Comparison of ENCODE assay signal across 9 cellular contexts in genomic region chr10:59362184-59362966, GRCh38. TPM values are rescaled to one million over a fixed set of nuclear protein-coding genes. Genes with fewer than 3 reads are reported as not detected.
DNase-seq lines count a peak whose midpoint lies in the region; ATAC-seq, FAIRE-seq and TF ChIP-seq lines count a peak whose summit lies in the region.
"Had no signal": no experiment of that assay in that cellular context is flagged by ENCODE, and none has a peak within 500 bp of the region (broad histone marks: within the 10 kb centered on the region; RNA-seq: fewer than 3 reads in every experiment).

FAM13C (minus strand) TSS chr10:59362549; CDS start chr10:59362460, 89 bp downstream.

- no peaks in the 10 kb centered on the region for H3K4me1 Mint-ChIP-seq in activated T-helper 2 cell treated with anti-CD3 and anti-CD28 coated beads, Interferon-gamma antibody, Interleukin-2, Interleukin-4, amounts not matched to agents 10 μg/mL and 5 μg/mL and 100 μg/mL, durations not matched to agents 14 hours and 24 hours and 36 hours (ENCODE audit: low read depth)

- peak; percentile 10 for DNase-seq in AG09319 (ENCODE audit: extremely low read depth, low read depth)
- peak; percentile 33 for DNase-seq in NCI-H2107 (lab: John Stamatoyannopoulos, UW)
- no peak for DNase-seq in activated T-helper 2 cell treated with anti-CD3 and anti-CD28 coated beads, Interferon-gamma antibody, Interleukin-2, Interleukin-4, amounts not matched to agents 10 μg/mL and 5 μg/mL and 100 μg/mL, durations not matched to agents 14 hours and 24 hours and 36 hours (ENCODE audit: low spot score)
- DNase-seq in Right ventricle myocardium inferior (ENCODE audit: missing footprints), result peak; percentile 72
- peak; percentile 68 for DNase-seq in occipital lobe (lab: John Stamatoyannopoulos, UW)
- no peak for DNase-seq in GM19239 (ENCODE audit: insufficient read length, low spot score)

- intact Hi-C loops in activated T-helper 2 cell treated with anti-CD3 and anti-CD28 coated beads, Interferon-gamma antibody, Interleukin-2, Interleukin-4, amounts not matched to agents 10 μg/mL and 5 μg/mL and 100 μg/mL, durations not matched to agents 14 hours and 24 hours and 36 hours (cut with micrococcal nuclease), result no loop called here
- intact Hi-C loops in Right ventricle myocardium inferior (cut with DNase I), result loop anchor here (2.0 to 5.0 kb wide), 2 partner anchors 120 to 218 kb away; no protein-coding TSS in a partner anchor

- ATAC-seq in GM18909 (IDR thresholded peaks at IDR 0.05; ENCODE audit: poor library complexity, unreplicated experiment) (peak; percentile 64), Right ventricle myocardium inferior (peak; percentile 76), GM21619 (IDR thresholded peaks at IDR 0.05; ENCODE audit: unreplicated experiment) (no peak)
- ATAC-seq: HCT116 had no signal

- peak within 1 kb of the TSS; percentile 33 for H3K4me3 Mint-ChIP-seq in activated T-helper 2 cell treated with anti-CD3 and anti-CD28 coated beads, Interferon-gamma antibody, Interleukin-2, Interleukin-4, amounts not matched to agents 10 μg/mL and 5 μg/mL and 100 μg/mL, durations not matched to agents 14 hours and 24 hours and 36 hours (ENCODE audit: low read depth)

- no peaks in the 10 kb centered on the region for H3K9me3 Mint-ChIP-seq in activated T-helper 2 cell treated with anti-CD3 and anti-CD28 coated beads, Interferon-gamma antibody, Interleukin-2, Interleukin-4, amounts not matched to agents 10 μg/mL and 5 μg/mL and 100 μg/mL, durations not matched to agents 14 hours and 24 hours and 36 hours

- TF ChIP-seq CTCF in AG09319 (IDR thresholded peaks at IDR 0.05; ENCODE audit: low read depth, low read length), result no peak

- H3K27me3 Mint-ChIP-seq in activated T-helper 2 cell treated with anti-CD3 and anti-CD28 coated beads, Interferon-gamma antibody, Interleukin-2, Interleukin-4, amounts not matched to agents 10 μg/mL and 5 μg/mL and 100 μg/mL, durations not matched to agents 14 hours and 24 hours and 36 hours (ENCODE audit: low read depth), result peaks cover 30% of the 10 kb centered on the region

- FAIRE-seq in GM19239 (lab: Jason Lieb, UNC), result no peak

- no peaks in the 10 kb centered on the region for H3K36me3 Mint-ChIP-seq in activated T-helper 2 cell treated with anti-CD3 and anti-CD28 coated beads, Interferon-gamma antibody, Interleukin-2, Interleukin-4, amounts not matched to agents 10 μg/mL and 5 μg/mL and 100 μg/mL, durations not matched to agents 14 hours and 24 hours and 36 hours (ENCODE audit: low read depth)

- H3K27ac Mint-ChIP-seq in activated T-helper 2 cell treated with anti-CD3 and anti-CD28 coated beads, Interferon-gamma antibody, Interleukin-2, Interleukin-4, amounts not matched to agents 10 μg/mL and 5 μg/mL and 100 μg/mL, durations not matched to agents 14 hours and 24 hours and 36 hours, result no peak within 1 kb of the TSS

RNA-seq across cellular contexts. Expression of gene FAM13C, which starts in this region (rescaled TPM):
- not detected in 2 replicates for total RNA-seq in activated T-helper 2 cell treated with anti-CD3 and anti-CD28 coated beads, Interferon-gamma antibody, Interleukin-2, Interleukin-4, amounts not matched to agents 10 μg/mL and 5 μg/mL and 100 μg/mL, durations not matched to agents 14 hours and 24 hours and 36 hours
- total RNA-seq in Right ventricle myocardium inferior, result 7.8 TPM
- 24.3 TPM for total RNA-seq in occipital lobe

Comparison
In these comparisons a context has a peak if more than half of its experiments do, and no peak if none do; other contexts are left out.
1. DNase-seq: peak in AG09319 (single experiment), NCI-H2107 (single experiment), Right ventricle myocardium inferior (single experiment) and occipital lobe (single experiment); none in activated T-helper 2 cell treated with anti-CD3 and anti-CD28 coated beads, Interferon-gamma antibody, Interleukin-2, Interleukin-4, amounts not matched to agents 10 μg/mL and 5 μg/mL and 100 μg/mL, durations not matched to agents 14 hours and 24 hours and 36 hours (single experiment) and GM19239 (single experiment).